8 cellular contexts compared by ENCODE assay signal in genomic region chr2:119431155-119431975, GRCh38. TPM values are rescaled to one million over a fixed set of nuclear protein-coding genes. Genes with fewer than 3 reads are reported as not detected.
A peak's percentile ranks its signal among the peaks of the same experiment; 100 is the strongest.
DNase-seq lines count a peak whose midpoint lies in the region; TF ChIP-seq lines count a peak whose summit lies in the region.

A gene with protein sequence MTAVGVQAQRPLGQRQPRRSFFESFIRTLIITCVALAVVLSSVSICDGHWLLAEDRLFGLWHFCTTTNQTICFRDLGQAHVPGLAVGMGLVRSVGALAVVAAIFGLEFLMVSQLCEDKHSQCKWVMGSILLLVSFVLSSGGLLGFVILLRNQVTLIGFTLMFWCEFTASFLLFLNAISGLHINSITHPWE (plus strand): TSS chr2:119431854. CDS start chr2:119431904, 50 bp downstream.

- H3K4me3 ChIP-seq in ACC112 (ENCODE audit: low read depth, low read length) (peak within 1 kb of the TSS; percentile 72), Karpas-422 (ENCODE audit: low read length) (peak within 1 kb of the TSS; percentile 65), WERI-Rb-1 (ENCODE audit: low read depth, low read length) (peak within 1 kb of the TSS; percentile 61)

- no peak within 1 kb of the TSS for H4K91ac ChIP-seq in H9 (ENCODE audit: insufficient read length, low read depth, low read length)

- no peak within 1 kb of the TSS for H3K4ac ChIP-seq in H9 (ENCODE audit: low read depth, low read length)

- peaks cover 40% of the 10 kb centered on the region for H3K27me3 Mint-ChIP-seq in H9 (ENCODE audit: low read depth)
- peaks cover 62% of the 10 kb centered on the region for H3K27me3 Mint-ChIP-seq in osteocyte (ENCODE audit: unreplicated experiment)

- peaks cover 6% of the 10 kb centered on the region for H3K23me2 ChIP-seq in H9 (ENCODE audit: insufficient read length, low read depth, low read length, poor library complexity, severe bottlenecking)

- H2AFZ ChIP-seq in ACC112 (ENCODE audit: low read length, unreplicated experiment) (peak within 1 kb of the TSS; percentile 47), H9 (ENCODE audit: low read length) (no peak within 1 kb of the TSS), Karpas-422 (ENCODE audit: low read length) (peak within 1 kb of the TSS; percentile 27; the same call in 1 of the 2 replicates)

- no peaks in the 10 kb centered on the region for H3K9me2 ChIP-seq in Karpas-422 (replicated peaks; ENCODE audit: insufficient read depth, low read length)

- peaks cover 0 to 3% (median 2%) of the 10 kb centered on the region in 3 experiments; a peak in 2 of 7 replicates for H3K36me3 Mint-ChIP-seq in H9 (ENCODE audit: insufficient read depth in 1 of 3, low read depth in 3 of 3)
- H3K36me3 Mint-ChIP-seq in osteocyte (ENCODE audit: unreplicated experiment) = no peaks in the 10 kb centered on the region

- H3K4me3 Mint-ChIP-seq in H9 = peak within 1 kb of the TSS; percentile 82 to 92
- H3K4me3 Mint-ChIP-seq in osteocyte (ENCODE audit: unreplicated experiment) = peak within 1 kb of the TSS; percentile 67

- no peak within 1 kb of the TSS for H2AK5ac ChIP-seq in H9 (ENCODE audit: insufficient read length, low read length)

- no peak for TF ChIP-seq CTCF in H9 (conservative IDR thresholded peaks at IDR 0.05)
- no peak for TF ChIP-seq CTCF in WERI-Rb-1 (IDR thresholded peaks at IDR 0.05; ENCODE audit: low read depth, low read length)
- TF ChIP-seq CTCF in osteocyte (IDR thresholded peaks at IDR 0.05) = no peak

- peak within 1 kb of the TSS; percentile 64 for H3K9ac ChIP-seq in H9 (ENCODE audit: extremely low read depth, insufficient read length, low read length)
- H3K9ac ChIP-seq in Karpas-422 (ENCODE audit: low read length) = peak within 1 kb of the TSS; percentile 60

- H3K79me1 ChIP-seq in H9 (ENCODE audit: insufficient read depth, low read depth, low read length, poor library complexity, severe bottlenecking) = no peaks in the 10 kb centered on the region

- H3K4me1 ChIP-seq in ACC112 (ENCODE audit: control insufficient read depth, insufficient read depth, low read length, unreplicated experiment) (peaks cover 19% of the 10 kb centered on the region), H9 (ENCODE audit: insufficient read depth, low read length) (peaks cover 3% of the 10 kb centered on the region; the same call in 1 of the 2 replicates), Karpas-422 (ENCODE audit: low read length) (peaks cover 54% of the 10 kb centered on the region)

- H3K36me3 ChIP-seq in ACC112 (ENCODE audit: insufficient read depth, low read length) = no peaks in the 10 kb centered on the region
- H3K36me3 ChIP-seq in Karpas-422 (ENCODE audit: insufficient read depth, low read length) = no peaks in the 10 kb centered on the region
- no peaks in the 10 kb centered on the region for H3K36me3 ChIP-seq in WERI-Rb-1

- H2BK20ac ChIP-seq in H9 (ENCODE audit: low read depth, low read length, poor library complexity, severe bottlenecking) = no peak within 1 kb of the TSS

- no peak within 1 kb of the TSS for H2BK5ac ChIP-seq in H9 (ENCODE audit: insufficient read length, low read length)

- peak within 1 kb of the TSS; percentile 89 for H3K14ac ChIP-seq in H9 (ENCODE audit: insufficient read depth, low read length)

- no peak within 1 kb of the TSS for H4K8ac ChIP-seq in H9 (replicated peaks; ENCODE audit: insufficient read length, low read depth, low read length)

- peak within 1 kb of the TSS; percentile 66 for H3K18ac ChIP-seq in H9 (ENCODE audit: insufficient read length, low read depth, low read length)

- H3K23ac ChIP-seq in H9 (ENCODE audit: insufficient read length, low read depth, low read length) = no peak within 1 kb of the TSS

- peak within 1 kb of the TSS; percentile 3 to 93 (median 85); a peak in 5 of 7 replicates for H3K27ac Mint-ChIP-seq in H9
- H3K27ac Mint-ChIP-seq in osteocyte (ENCODE audit: unreplicated experiment) = no peak within 1 kb of the TSS

- H3K9me3 ChIP-seq in H9 (ENCODE audit: control insufficient read depth, low read depth, low read length) (no peaks in the 10 kb centered on the region), Karpas-422 (ENCODE audit: low read length) (no peaks in the 10 kb centered on the region), WERI-Rb-1 (ENCODE audit: severe bottlenecking) (no peaks in the 10 kb centered on the region)

- H3K4me1 Mint-ChIP-seq in H9 (peaks cover 64 to 70% of the 10 kb centered on the region in 2 experiments), osteocyte (ENCODE audit: unreplicated experiment) (peaks cover 12% of the 10 kb centered on the region)

- H3K27me3 ChIP-seq in ACC112 (ENCODE audit: insufficient read depth, low read length) = peaks cover 13% of the 10 kb centered on the region; the same call in 1 of the 2 replicates
- no peaks in the 10 kb centered on the region; the same call in 1 of the 2 replicates for H3K27me3 ChIP-seq in H9 (ENCODE audit: insufficient read depth, low read length)
- H3K27me3 ChIP-seq in Karpas-422 (ENCODE audit: low read length) = no peaks in the 10 kb centered on the region; the same call in 1 of the 2 replicates
- no peaks in the 10 kb centered on the region for H3K27me3 ChIP-seq in WERI-Rb-1 (ENCODE audit: insufficient read depth, low read depth, severe bottlenecking)

- H3K27ac ChIP-seq in ACC112 (ENCODE audit: low read depth, low read length) (no peak within 1 kb of the TSS), H9 (ENCODE audit: insufficient read length, low read depth, low read length) (no peak within 1 kb of the TSS), Karpas-422 (ENCODE audit: low read length) (peak within 1 kb of the TSS; percentile 85), WERI-Rb-1 (peak within 1 kb of the TSS; percentile 69)

- H2BK120ac ChIP-seq in H9 (ENCODE audit: low read depth, low read length, poor library complexity, severe bottlenecking) = no peak within 1 kb of the TSS

- no peaks in the 10 kb centered on the region for H3K9me3 Mint-ChIP-seq in H9
- H3K9me3 Mint-ChIP-seq in osteocyte (ENCODE audit: unreplicated experiment) = no peaks in the 10 kb centered on the region

- DNase-seq in GM04504 (ENCODE audit: low read depth) (peak; percentile 20), H9 (peak; percentile 88), Karpas-422 (peak; percentile 96), WERI-Rb-1 (peak; percentile 80), glomerular visceral epithelial cell (ENCODE audit: extremely low spot score) (peak; percentile 84), osteocyte (ENCODE audit: extremely low spot score, unreplicated experiment) (no peak), UCSD-AML1 (lab: John Stamatoyannopoulos, UW; ENCODE audit: unreplicated experiment) (no peak)

- H3K56ac ChIP-seq in H9 (ENCODE audit: insufficient read length, low read depth, low read length) = no peak within 1 kb of the TSS

- no CpG with 5 or more reads among the region's 72 CpGs for WGBS in H9 (ENCODE audit: extremely low coverage, insufficient read length, low lambda C conversion rate)

- H3K4me2 ChIP-seq in H9 (ENCODE audit: insufficient read depth, insufficient read length, low read length) (peak within 1 kb of the TSS; percentile 90), Karpas-422 (ENCODE audit: low read depth, low read length, poor library complexity, severe bottlenecking) (peak within 1 kb of the TSS; percentile 89)

- peak within 1 kb of the TSS; percentile 57; the same call in 1 of the 2 replicates for H2BK15ac ChIP-seq in H9 (ENCODE audit: low read depth, low read length)

- no peak within 1 kb of the TSS for H2BK12ac ChIP-seq in H9 (ENCODE audit: insufficient read length, low read depth, low read length)

- H3T11ph ChIP-seq in H9 (ENCODE audit: low read length) = no peak within 1 kb of the TSS

- no peaks in the 10 kb centered on the region for H3K79me2 ChIP-seq in ACC112 (ENCODE audit: control insufficient read depth, insufficient read depth, low read length, unreplicated experiment)
- H3K79me2 ChIP-seq in H9 (ENCODE audit: insufficient read depth, low read length) = no peaks in the 10 kb centered on the region
- H3K79me2 ChIP-seq in Karpas-422 (ENCODE audit: low read length) = no peaks in the 10 kb centered on the region

- no peaks in the 10 kb centered on the region for H4K20me1 ChIP-seq in H9 (ENCODE audit: control insufficient read depth, insufficient read depth, insufficient read length)
- peaks cover 39% of the 10 kb centered on the region for H4K20me1 ChIP-seq in Karpas-422 (ENCODE audit: insufficient read depth, low read depth, low read length)

- peak within 1 kb of the TSS; percentile 13 for H4K5ac ChIP-seq in H9 (ENCODE audit: insufficient read length, low read depth, low read length)

RNA-seq across cellular contexts. Expression of the gene that starts here (rescaled TPM):
- total RNA-seq in H9 (2021) (4.2 and 4.8 TPM in 2 replicates), osteocyte (0.21 and 0.40 TPM in 2 replicates)
- total RNA-seq in Karpas-422 (2014; rRNA removed; shearing (Covaris generic); ENCODE audit: low replicate concordance) = not detected in 2 replicates

Comparison
In these comparisons a context has a peak if more than half of its experiments do, and no peak if none do; other contexts are left out.
1. Peak in DNase-seq, H3K4me3 ChIP-seq, H3K27ac ChIP-seq, H3K9ac ChIP-seq and H3K4me2 ChIP-seq in Karpas-422; RNA of the gene not detected or under 1 TPM.
2. DNase-seq: peak in GM04504 (single experiment), H9 (single experiment), WERI-Rb-1 (single experiment) and glomerular visceral epithelial cell (single experiment); none in osteocyte (single experiment) and UCSD-AML1 (single experiment).
3. Peak in every context shown above with its lines, with median percentiles within 50 percentile points of each other: H3K4me3 ChIP-seq.